In genomic region chr1:174841747-174842146, GRCh38 we compare ENCODE assay signal across 22 cellular contexts.
DNase-seq lines count a peak whose midpoint lies in the region; ATAC-seq and FAIRE-seq lines count a peak whose summit lies in the region.
"Had no signal": no experiment of that assay in that cellular context is flagged by ENCODE, and none has a peak within 500 bp of the region (broad histone marks: within the 10 kb centered on the region; RNA-seq: fewer than 3 reads in every experiment).

No MANE protein-coding gene starts in this region.

- no peaks in the 10 kb centered on the region for H3K9me3 Mint-ChIP-seq in memory B cell
- H3K9me3 Mint-ChIP-seq: nephron progenitor cell; T-helper 1 cell treated with Interleukin-12 subunit alpha and Interleukin-12 subunit beta and Interleukin-4 antibody, amounts not matched to agents 30 μg/mL and 1 μg/mL, for 36 hours; WTC11 had no signal

- peaks cover 4% of the 10 kb centered on the region for H3K4me1 Mint-ChIP-seq in memory B cell
- H3K4me1 Mint-ChIP-seq: nephron progenitor cell, WTC11 had no signal

- H3K36me3 Mint-ChIP-seq in memory B cell, result no peaks in the 10 kb centered on the region
- H3K36me3 Mint-ChIP-seq: WTC11 had no signal

- peak overlapping the region; percentile 60 for H3K27ac Mint-ChIP-seq in memory B cell
- H3K27ac Mint-ChIP-seq: nephron progenitor cell; progenitor cell of endocrine pancreas; T-helper 1 cell treated with Interleukin-12 subunit alpha and Interleukin-12 subunit beta and Interleukin-4 antibody, amounts not matched to agents 30 μg/mL and 1 μg/mL, for 36 hours; WTC11 had no signal

- H3K27me3 Mint-ChIP-seq in memory B cell, result no peaks in the 10 kb centered on the region
- H3K27me3 Mint-ChIP-seq: progenitor cell of endocrine pancreas had no signal

- peak; percentile 35 for ATAC-seq in GM18867 (IDR thresholded peaks at IDR 0.05; ENCODE audit: unreplicated experiment)
- peak; percentile 58 for ATAC-seq in HG03342 (IDR thresholded peaks at IDR 0.05; ENCODE audit: unreplicated experiment)
- ATAC-seq in memory B cell (ENCODE audit: low read depth), result peak; percentile 55
- ATAC-seq: Right ventricle myocardium inferior, WTC11 had no signal

- FAIRE-seq in RCC 7860 (lab: Jason Lieb, UNC), result peak; percentile 46
- FAIRE-seq in frontal cortex (lab: Jason Lieb, UNC), result no peak

- no peak overlapping the region for H3K4me3 Mint-ChIP-seq in memory B cell
- H3K4me3 Mint-ChIP-seq: nephron progenitor cell; T-helper 1 cell treated with Interleukin-12 subunit alpha and Interleukin-12 subunit beta and Interleukin-4 antibody, amounts not matched to agents 30 μg/mL and 1 μg/mL, for 36 hours; WTC11 had no signal

- no peak for DNase-seq in RCC 7860 (ENCODE audit: low spot score)
- DNase-seq in memory B cell (ENCODE audit: low spot score in 2 of 2), result no peak
- no peak for DNase-seq in frontal cortex (ENCODE audit: low spot score in 2 of 2)
- DNase-seq in NCI-H345 (lab: John Stamatoyannopoulos, UW), result no peak
- DNase-seq in activated T-cell treated with anti-CD3 and anti-CD28 coated beads, Interleukin-2, amount 50 U/mL, for 1 hour, result no peak
- DNase-seq in NCI-H2081 treated with DMSO at 0.1 percent for 48 hours (lab: John Stamatoyannopoulos, UW), result no peak
- DNase-seq: activated CD8-positive, alpha-beta memory T cell treated with anti-CD3 and anti-CD28 coated beads for 24 hours; cortex of kidney; foreskin fibroblast; KBM-7; mesenchymal stem cell; NCI-H1417; NCI-H2171; nephron progenitor cell; small intestine; stimulated activated CD4-positive, alpha-beta T cell treated with anti-CD3 and anti-CD28 coated beads, Interleukin-4, amount 100 ng/mL, for 24 hours had no signal
